ENCODE assay signal across 18 cellular contexts in genomic region chr1:237152506-237153335, GRCh38.
"Had no signal": no experiment of that assay in that cellular context is flagged by ENCODE, and none has a peak within 500 bp of the region (broad histone marks: within the 10 kb centered on the region; RNA-seq: fewer than 3 reads in every experiment).

No MANE protein-coding gene starts in this region.

- FAIRE-seq: islet of Langerhans, TTC549 had no signal

- H3K36me3 ChIP-seq: heart left ventricle, neutrophil, ovary, prostate gland, thyroid gland, upper lobe of right lung had no signal

- H3K4me3 ChIP-seq: ovary, prostate gland, thyroid gland, upper lobe of right lung had no signal

- DNase-seq: activated CD4-positive, alpha-beta T cell treated with anti-CD3 and anti-CD28 coated beads, Interleukin-2, amount 50 U/mL, for 48 hours; activated naive CD4-positive, alpha-beta T cell treated with Interleukin-2 at 50 U/mL for 16 hours; activated naive CD8-positive, alpha-beta T cell treated with anti-CD3 and anti-CD28 coated beads for 36 hours; activated T-cell treated with anti-CD3 and anti-CD28 coated beads, Interleukin-2, amount 50 U/mL, for 48 hours; cortex of kidney; endodermal cell; heart left ventricle; left cardiac atrium; ovary; stimulated activated CD4-positive, alpha-beta T cell treated with anti-CD3 and anti-CD28 coated beads, Interleukin-4, amount 100 ng/mL, for 4 hours; stimulated activated naive CD8-positive, alpha-beta T cell treated with anti-CD3 and anti-CD28 coated beads, Interleukin-15, Interleukin-2, amounts not matched to agents 100 U/mL and 50 U/mL, for 24 hours; substantia nigra; thyroid gland; upper lobe of right lung had no signal

- H3K9me3 ChIP-seq: heart left ventricle, neutrophil, ovary, prostate gland, thyroid gland, upper lobe of right lung had no signal

- H3K4me1 ChIP-seq: prostate gland had no signal

- H3K27me3 ChIP-seq: heart left ventricle, neutrophil, ovary, thyroid gland, upper lobe of right lung had no signal

- H3K27ac ChIP-seq: neutrophil, prostate gland, upper lobe of right lung had no signal
